Comparison of ENCODE assay signal across 8 cellular contexts in genomic region chr9:132114102-132114707, GRCh38. TPM values are rescaled to one million over a fixed set of nuclear protein-coding genes. Genes with fewer than 3 reads are reported as not detected.
DNase-seq lines count a peak whose midpoint lies in the region; ATAC-seq and TF ChIP-seq lines count a peak whose summit lies in the region.
"Had no signal": no experiment of that assay in that cellular context is flagged by ENCODE, and none has a peak within 500 bp of the region (broad histone marks: within the 10 kb centered on the region; RNA-seq: fewer than 3 reads in every experiment).

No MANE protein-coding gene starts in this region.

- no peak overlapping the region for H3K4me3 Mint-ChIP-seq in activated CD4-positive, alpha-beta T cell treated with anti-CD3 and anti-CD28 coated beads for 36 hours
- no peak overlapping the region for H3K4me3 Mint-ChIP-seq in natural killer cell
- H3K4me3 Mint-ChIP-seq: memory B cell had no signal

- POLR2A ChIA-PET in activated CD4-positive, alpha-beta T cell treated with anti-CD3 and anti-CD28 coated beads for 36 hours (lab: Charles Lee), result no interaction called here

- no peak for TF ChIP-seq CTCF in natural killer cell (IDR thresholded peaks at IDR 0.05)

- intact Hi-C loops in activated CD4-positive, alpha-beta T cell treated with anti-CD3 and anti-CD28 coated beads for 36 hours (cut with DNase I, micrococcal nuclease), result loop anchor here in 1 of 2 experiments (5.0 kb wide), 1 partner anchor 337 kb away; no protein-coding TSS in a partner anchor
- intact Hi-C loops in natural killer cell (cut with micrococcal nuclease), result no loop called here

- H3K9me3 Mint-ChIP-seq in activated CD4-positive, alpha-beta T cell treated with anti-CD3 and anti-CD28 coated beads for 36 hours (ENCODE audit: low read depth), result no peaks in the 10 kb centered on the region
- no peaks in the 10 kb centered on the region for H3K9me3 Mint-ChIP-seq in natural killer cell

- TF ChIP-seq POLR2A in erythroblast (IDR thresholded peaks at IDR 0.05; ENCODE audit: low read length), result no peak

- ATAC-seq in activated CD4-positive, alpha-beta T cell treated with anti-CD3 and anti-CD28 coated beads for 36 hours, result no peak
- ATAC-seq in natural killer cell (peak; percentile 72 to 88 (median 78)), GM21447 (IDR thresholded peaks at IDR 0.05; ENCODE audit: unreplicated experiment) (no peak), HG03097 (IDR thresholded peaks at IDR 0.05; ENCODE audit: low FRiP score, unreplicated experiment) (no peak)

- no peaks in the 10 kb centered on the region for H3K4me1 Mint-ChIP-seq in activated CD4-positive, alpha-beta T cell treated with anti-CD3 and anti-CD28 coated beads for 36 hours
- peaks cover 5 to 8% of the 10 kb centered on the region in 2 donors for H3K4me1 Mint-ChIP-seq in natural killer cell
- H3K4me1 Mint-ChIP-seq: memory B cell had no signal

- peaks cover 31% of the 10 kb centered on the region for H3K27me3 Mint-ChIP-seq in activated CD4-positive, alpha-beta T cell treated with anti-CD3 and anti-CD28 coated beads for 36 hours
- H3K27me3 Mint-ChIP-seq in natural killer cell (ENCODE audit: low read depth in 2 of 2), result peaks cover 35 to 74% of the 10 kb centered on the region in 2 donors

- H3K27ac Mint-ChIP-seq in activated CD4-positive, alpha-beta T cell treated with anti-CD3 and anti-CD28 coated beads for 36 hours, result no peak overlapping the region
- H3K27ac Mint-ChIP-seq in natural killer cell, result no peak overlapping the region
- H3K27ac Mint-ChIP-seq: memory B cell had no signal

- H3K36me3 Mint-ChIP-seq in activated CD4-positive, alpha-beta T cell treated with anti-CD3 and anti-CD28 coated beads for 36 hours (ENCODE audit: low read depth), result no peaks in the 10 kb centered on the region
- no peaks in the 10 kb centered on the region for H3K36me3 Mint-ChIP-seq in natural killer cell
- H3K36me3 Mint-ChIP-seq: memory B cell had no signal

- CTCF ChIA-PET in activated CD4-positive, alpha-beta T cell treated with anti-CD3 and anti-CD28 coated beads for 36 hours (lab: Charles Lee), result interaction anchor here (0.7 to 1.0 kb wide), 2 partner anchors 13 to 667 kb away, joined by 3 to 4 read pairs; no protein-coding TSS in a partner anchor

- DNase-seq in HT-29 (ENCODE audit: low spot score) (peak; percentile 14), erythroblast (lab: John Stamatoyannopoulos, UW) (peak; percentile 50 to 66), natural killer cell (peak; percentile 55), SKM-1 treated with dmso at 0.1 percent for 144 hours (lab: John Stamatoyannopoulos, UW; ENCODE audit: unreplicated experiment) (no peak)
- peak; percentile 74 for DNase-seq in activated CD4-positive, alpha-beta T cell treated with anti-CD3 and anti-CD28 coated beads for 36 hours

RNA-seq across cellular contexts. Expression of gene MED27, which starts 34.5 kb away (rescaled TPM):
- 25.7 and 26.7 TPM in 2 replicates for total RNA-seq in HT-29 (2014; rRNA removed; shearing (Covaris generic))
- total RNA-seq in activated CD4-positive, alpha-beta T cell treated with anti-CD3 and anti-CD28 coated beads for 36 hours, result 10 to 100 TPM; 29.1 to 32.5 TPM
- total RNA-seq in natural killer cell, result 10 to 100 TPM; 24.4 to 27.3 (median 26.9) TPM

RNA-seq across cellular contexts. Expression of gene NTNG2, which starts 47.7 kb away (rescaled TPM):
- total RNA-seq in HT-29 (2014; rRNA removed; shearing (Covaris generic)), result not detected in 2 replicates
- total RNA-seq in activated CD4-positive, alpha-beta T cell treated with anti-CD3 and anti-CD28 coated beads for 36 hours, result 1 to 10 TPM; 1.8 to 2.0 TPM
- 10 to 100 TPM; 23.4 to 67.2 (median 32.6) TPM for total RNA-seq in natural killer cell

Comparison
In these comparisons a context has a peak if more than half of its experiments do, and no peak if none do; other contexts are left out.
1. ATAC-seq: peak in natural killer cell (3 of 3); none in activated CD4-positive, alpha-beta T cell treated with anti-CD3 and anti-CD28 coated beads for 36 hours (single experiment), GM21447 (single experiment) and HG03097 (single experiment).
2. RNA of gene NTNG2, which starts 47.7 kb away (total RNA-seq): 23.4 to 67.2 TPM in natural killer cell; 1.8 to 2.0 TPM in activated CD4-positive, alpha-beta T cell treated with anti-CD3 and anti-CD28 coated beads for 36 hours and not detected in HT-29; every median in the first group is over 4 times any median in the second.